2 cellular contexts compared by ENCODE assay signal in the genomic region with DNA sequence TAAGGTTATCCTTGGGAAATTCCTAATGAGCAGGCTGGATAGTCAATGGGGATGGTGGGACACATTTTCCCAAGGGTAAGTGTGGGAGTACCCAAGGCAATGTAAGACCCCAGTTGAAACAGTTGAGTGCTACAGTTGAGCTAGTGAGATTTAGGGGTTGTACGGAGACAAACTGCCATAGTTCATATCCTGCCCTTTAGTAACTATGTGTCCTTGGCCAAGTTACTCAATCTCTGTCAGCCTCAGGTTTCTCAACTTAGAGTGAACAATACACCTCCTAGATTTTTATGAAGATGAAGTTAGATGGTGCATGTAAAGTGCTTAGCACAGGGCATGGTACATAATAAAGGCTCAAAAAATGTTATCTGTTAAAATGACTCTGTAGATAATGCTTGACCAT.
A peak's percentile ranks its signal among the peaks of the same experiment; 100 is the strongest.
TF ChIP-seq lines count a peak whose summit lies in the region.

No MANE protein-coding gene starts in this region.

TF ChIP-seq in liver, 16 proteins besides CTCF, POLR2A, EP300 and RAD21 (continued from another document):
- TF ChIP-seq, protein P1, sequence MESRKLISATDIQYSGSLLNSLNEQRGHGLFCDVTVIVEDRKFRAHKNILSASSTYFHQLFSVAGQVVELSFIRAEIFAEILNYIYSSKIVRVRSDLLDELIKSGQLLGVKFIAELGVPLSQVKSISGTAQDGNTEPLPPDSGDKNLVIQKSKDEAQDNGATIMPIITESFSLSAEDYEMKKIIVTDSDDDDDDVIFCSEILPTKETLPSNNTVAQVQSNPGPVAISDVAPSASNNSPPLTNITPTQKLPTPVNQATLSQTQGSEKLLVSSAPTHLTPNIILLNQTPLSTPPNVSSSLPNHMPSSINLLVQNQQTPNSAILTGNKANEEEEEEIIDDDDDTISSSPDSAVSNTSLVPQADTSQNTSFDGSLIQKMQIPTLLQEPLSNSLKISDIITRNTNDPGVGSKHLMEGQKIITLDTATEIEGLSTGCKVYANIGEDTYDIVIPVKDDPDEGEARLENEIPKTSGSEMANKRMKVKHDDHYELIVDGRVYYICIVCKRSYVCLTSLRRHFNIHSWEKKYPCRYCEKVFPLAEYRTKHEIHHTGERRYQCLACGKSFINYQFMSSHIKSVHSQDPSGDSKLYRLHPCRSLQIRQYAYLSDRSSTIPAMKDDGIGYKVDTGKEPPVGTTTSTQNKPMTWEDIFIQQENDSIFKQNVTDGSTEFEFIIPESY (IDR thresholded peaks at IDR 0.05) = no peak
- TF ChIP-seq, protein P2, sequence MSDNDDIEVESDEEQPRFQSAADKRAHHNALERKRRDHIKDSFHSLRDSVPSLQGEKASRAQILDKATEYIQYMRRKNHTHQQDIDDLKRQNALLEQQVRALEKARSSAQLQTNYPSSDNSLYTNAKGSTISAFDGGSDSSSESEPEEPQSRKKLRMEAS (IDR thresholded peaks at IDR 0.05) = no peak
- TF ChIP-seq HNF4G (IDR thresholded peaks at IDR 0.05) (no peak), HNF4A (conservative IDR thresholded peaks at IDR 0.05) (peak; percentile 47 to 54), EGR1 (IDR thresholded peaks at IDR 0.05; ENCODE audit: low read depth in 2 of 2) (no peak), RXRA (IDR thresholded peaks at IDR 0.05) (peak; percentile 57 to 58), NR2F2 (IDR thresholded peaks at IDR 0.05) (no peak)

TF ChIP-seq in HepG2, 621 proteins besides CTCF, POLR2A, EP300 and RAD21 (continued from another document):
- no peak for TF ChIP-seq GZF1 (CRISPR knock-in tag; IDR thresholded peaks at IDR 0.05)
